ENCODE assay signal across 8 cellular contexts in the genomic region with DNA sequence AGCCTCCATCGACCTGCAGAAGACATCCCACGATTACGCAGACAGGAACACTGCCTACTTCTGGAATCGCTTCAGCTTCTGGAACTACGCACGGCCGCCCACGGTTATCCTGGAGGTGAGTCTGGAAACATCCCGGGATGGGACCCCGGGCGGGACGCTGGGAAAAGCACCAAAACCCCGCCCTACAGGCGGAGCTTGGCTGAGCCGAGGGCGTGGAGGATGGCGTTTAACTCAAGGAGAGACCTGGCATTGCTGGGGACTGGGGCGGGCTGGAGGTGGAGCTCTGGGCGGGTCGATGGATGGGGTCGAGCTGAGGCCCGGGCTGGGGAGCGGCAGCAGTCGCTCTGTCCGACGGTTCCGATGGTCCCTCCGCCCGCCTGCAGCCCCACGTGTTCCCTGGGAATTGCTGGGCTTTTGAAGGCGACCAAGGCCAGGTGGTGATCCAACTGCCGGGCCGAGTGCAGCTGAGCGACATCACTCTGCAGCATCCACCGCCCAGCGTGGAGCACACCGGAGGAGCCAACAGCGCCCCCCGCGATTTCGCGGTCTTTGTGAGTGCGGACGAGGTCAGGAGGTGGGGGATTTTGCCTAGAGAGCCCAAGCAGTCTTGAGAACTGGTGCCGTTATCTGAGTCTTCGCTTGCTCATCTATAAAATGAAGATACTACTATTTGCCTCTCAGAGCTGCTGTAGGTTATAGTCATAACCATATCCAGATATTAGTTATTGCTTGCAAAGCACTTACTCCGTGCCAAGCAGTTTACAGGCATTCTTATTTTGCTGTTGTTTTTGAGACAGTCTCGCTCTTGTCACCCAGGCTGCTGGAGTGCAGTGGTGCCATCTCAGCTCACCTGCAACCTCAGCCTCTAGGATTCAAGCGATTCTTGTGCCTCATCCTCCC. TPM values are rescaled to one million over a fixed set of nuclear protein-coding genes. Genes with fewer than 3 reads are reported as not detected.
A peak's percentile ranks its signal among the peaks of the same experiment; 100 is the strongest.
DNase-seq lines count a peak whose midpoint lies in the region; ATAC-seq and TF ChIP-seq lines count a peak whose summit lies in the region.

No MANE protein-coding gene starts in this region.

- 0 out of 2 replicates have a peak overlapping the region, but pooled peaks have one; percentile 56 for H2AFZ ChIP-seq in GM23338

- peak overlapping the region; percentile 95 for H3K4me2 ChIP-seq in GM23338

- no peaks in the 10 kb centered on the region; the same call in 1 of the 3 replicates for H3K36me3 Mint-ChIP-seq in GM23338 (ENCODE audit: low read depth)
- H3K36me3 Mint-ChIP-seq in T-helper 17 cell (ENCODE audit: low read depth) = no peaks in the 10 kb centered on the region

- DNase-seq in DMS79 (lab: John Stamatoyannopoulos, UW) (peak; percentile 21), GM23338 (ENCODE audit: low spot score) (peak; percentile 98), NB4 (ENCODE audit: low read depth) (peak; percentile 74), T-helper 17 cell (peak; percentile 64 to 75 (median 68)), anterior cingulate cortex (lab: John Stamatoyannopoulos, UW) (peak in 42 of 58 donors; percentile 12 to 73 (median 41)), iPS DF 4.7 (ENCODE audit: extremely low read depth, low spot score) (peak; percentile 74), skeletal muscle cell (ENCODE audit: low read depth) (peak; percentile 69)
- no peak for DNase-seq in NK-92 treated with Interleukin-12 subunit alpha and Interleukin-12 subunit beta, amount 100 ng/mL, for 24 hours (lab: John Stamatoyannopoulos, UW)

- peaks cover 21% of the 10 kb centered on the region for H3K4me1 ChIP-seq in GM23338 (ENCODE audit: insufficient read depth)

- H3K27me3 Mint-ChIP-seq in GM23338 (ENCODE audit: insufficient read depth, low read depth, poor library complexity) (peaks cover 39% of the 10 kb centered on the region), T-helper 17 cell (no peaks in the 10 kb centered on the region)

- H3K9me2 ChIP-seq in GM23338 (ENCODE audit: insufficient read depth) = no peaks in the 10 kb centered on the region

- ATAC-seq in GM23338 (peak; percentile 69), T-helper 17 cell (peak; percentile 38)

- H3K9me3 Mint-ChIP-seq in GM23338 = no peaks in the 10 kb centered on the region

- no peak for TF ChIP-seq POLR2A in NB4 (IDR thresholded peaks at IDR 0.05; ENCODE audit: extremely low read depth, insufficient read length)

- peak overlapping the region; percentile 84 for H3K4me3 ChIP-seq in GM23338
- H3K4me3 ChIP-seq in NB4 (ENCODE audit: low read depth, low read length) = no peak overlapping the region
- peak overlapping the region; percentile 75 for H3K4me3 ChIP-seq in skeletal muscle cell (ENCODE audit: low read depth, low read length)

- peaks cover 23% of the 10 kb centered on the region for H3F3A ChIP-seq in GM23338 (replicated peaks; ENCODE audit: low read depth)

- TF ChIP-seq CTCF in GM23338 (conservative IDR thresholded peaks at IDR 0.05; ENCODE audit: low read depth in 2 of 2) (peak; percentile 66 to 78), NB4 (IDR thresholded peaks at IDR 0.05; ENCODE audit: low read depth, low read length) (peak; percentile 54)

- no peaks in the 10 kb centered on the region for H4K20me1 ChIP-seq in GM23338 (replicated peaks; ENCODE audit: insufficient read depth)

- H3K4me3 Mint-ChIP-seq in GM23338 (peak overlapping the region; percentile 87), T-helper 17 cell (peak overlapping the region; percentile 89)

- peaks cover 21% of the 10 kb centered on the region for H3K27me3 ChIP-seq in GM23338 (ENCODE audit: insufficient read depth)

- H3K79me2 ChIP-seq in GM23338 (replicated peaks; ENCODE audit: insufficient read depth) = no peaks in the 10 kb centered on the region

- no peaks in the 10 kb centered on the region for H3K9me3 ChIP-seq in T-helper 17 cell (ENCODE audit: control insufficient read depth, low read length, poor library complexity, severe bottlenecking)

- peak overlapping the region; percentile 71; the same call in 1 of the 2 replicates for H3K27ac ChIP-seq in GM23338 (ENCODE audit: low read depth)

- peak overlapping the region; percentile 89; the same call in 1 of the 2 replicates for H3K27ac Mint-ChIP-seq in GM23338
- peak overlapping the region; percentile 97 for H3K27ac Mint-ChIP-seq in T-helper 17 cell

- H3K4me1 Mint-ChIP-seq in GM23338 (peaks cover 14% of the 10 kb centered on the region), T-helper 17 cell (peaks cover 22% of the 10 kb centered on the region)

- H3K36me3 ChIP-seq in GM23338 (ENCODE audit: insufficient read depth) = no peaks in the 10 kb centered on the region

TF ChIP-seq in GM23338, 12 proteins besides CTCF, POLR2A, EP300 and RAD21:
- TF ChIP-seq POLR2AphosphoS5 (IDR thresholded peaks at IDR 0.05; ENCODE audit: low read depth) (peak; percentile 71), JUNB (IDR thresholded peaks at IDR 0.05; ENCODE audit: unreplicated experiment) (no peak)

RNA-seq across cellular contexts. Expression of gene SPAG4, which starts 3.8 kb away (rescaled TPM):
- 0.39 and 2.7 TPM in 2 replicates for total RNA-seq in GM23338 (2014; rRNA removed; shearing (Covaris generic))
- 2.9 and 3.8 TPM in 2 replicates for polyA plus RNA-seq in GM23338 (2016; fragmentation: Nextera tagmentation; extraction: Ambion mirVana)
- 10 to 100 TPM; 13.7 to 15.7 TPM for total RNA-seq in T-helper 17 cell

RNA-seq across cellular contexts. Expression of gene CPNE1, which starts 45.3 kb away (rescaled TPM):
- total RNA-seq in GM23338 (2014; rRNA removed; shearing (Covaris generic)) = 158 and 189 TPM in 2 replicates
- 196 and 221 TPM in 2 replicates for polyA plus RNA-seq in GM23338 (2016; fragmentation: Nextera tagmentation; extraction: Ambion mirVana)
- total RNA-seq in T-helper 17 cell = 100 to 1,000 TPM; 215 to 250 TPM

RNA-seq across cellular contexts. Expression of gene RBM12, which starts 45.3 kb away (rescaled TPM):
- total RNA-seq in GM23338 (2014; rRNA removed; shearing (Covaris generic)) = 81.3 and 82.2 TPM in 2 replicates
- polyA plus RNA-seq in GM23338 (2016; fragmentation: Nextera tagmentation; extraction: Ambion mirVana) = 21.0 and 22.3 TPM in 2 replicates
- 10 to 100 TPM; 86.0 to 87.8 TPM for total RNA-seq in T-helper 17 cell
